ENCODE assay signal across 8 cellular contexts in the genomic region with DNA sequence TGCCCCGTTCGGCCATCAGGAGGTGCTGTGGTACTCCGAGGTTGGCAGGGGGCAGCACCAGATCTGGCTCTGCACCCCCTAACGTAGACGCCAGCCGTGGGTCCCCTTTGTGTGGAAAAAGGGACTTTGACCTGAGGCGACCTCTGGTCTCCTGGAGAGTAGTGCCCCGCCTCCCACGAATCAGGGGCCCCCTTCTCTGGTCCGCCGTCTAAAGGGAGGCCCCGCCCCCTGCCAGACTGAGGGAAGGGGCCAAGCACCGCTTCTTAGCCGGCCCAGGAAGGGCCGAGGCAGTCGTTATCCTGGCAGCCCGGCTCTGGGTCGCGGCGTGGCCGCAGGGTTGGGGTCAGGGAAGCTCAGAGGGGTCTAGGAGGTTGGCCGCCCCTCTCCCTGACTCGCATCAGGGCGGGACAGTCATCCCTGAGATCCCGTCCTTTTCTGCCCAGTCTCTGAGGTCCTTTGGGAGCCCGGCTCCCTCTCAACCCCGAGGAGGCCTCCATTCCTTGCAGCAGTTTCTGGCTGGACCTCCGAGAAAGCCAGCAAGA. TPM values are rescaled to one million over a fixed set of nuclear protein-coding genes. Genes with fewer than 3 reads are reported as not detected.
DNase-seq lines count a peak whose midpoint lies in the region; ATAC-seq and TF ChIP-seq lines count a peak whose summit lies in the region.

No MANE protein-coding gene starts in this region.

- CTCF ChIA-PET in CD8-positive, alpha-beta memory T cell (lab: Charles Lee) = interaction anchor here (1.4 to 2.0 kb wide), 6 partner anchors 10 to 29 kb away, joined by 3 to 9 read pairs (median 5); partner anchors contain the start of genes CYB561D2, HYAL3, NAA80 and NPRL2

- peak overlapping the region; percentile 88 for H3K27ac ChIP-seq in CD8-positive, alpha-beta memory T cell (ENCODE audit: low read depth, low read length)
- H3K27ac ChIP-seq in angular gyrus (ENCODE audit: low read depth, low read length) = peak overlapping the region; percentile 99
- H3K27ac ChIP-seq in thoracic aorta = peak overlapping the region; percentile 91 to 97

- peak overlapping the region; percentile 80 to 93 (median 87) for H3K4me3 Mint-ChIP-seq in CD8-positive, alpha-beta memory T cell

- no peaks in the 10 kb centered on the region for H3K27me3 ChIP-seq in CD8-positive, alpha-beta memory T cell (ENCODE audit: insufficient read depth, low read length, poor library complexity, severe bottlenecking)
- H3K27me3 ChIP-seq in thoracic aorta (replicated peaks; ENCODE audit: insufficient read depth) = no peaks in the 10 kb centered on the region

- peak; percentile 4 for ATAC-seq in HG02884 (IDR thresholded peaks at IDR 0.05; ENCODE audit: unreplicated experiment)
- peak; percentile 5 for ATAC-seq in left colon
- no peak for ATAC-seq in thoracic aorta (ENCODE audit: insufficient number of reproducible peaks, low FRiP score, low read depth)
- no peak for ATAC-seq in HG03135 (IDR thresholded peaks at IDR 0.05; ENCODE audit: unreplicated experiment)
- ATAC-seq in HG03378 (IDR thresholded peaks at IDR 0.05; ENCODE audit: unreplicated experiment) = no peak

- H3K4me1 Mint-ChIP-seq in CD8-positive, alpha-beta memory T cell = peaks cover 35 to 59% (median 44%) of the 10 kb centered on the region in 3 donors

- peak overlapping the region in 4 of 8 donors; percentile 23 to 98 (median 92) for H3K27ac Mint-ChIP-seq in CD8-positive, alpha-beta memory T cell

- intact Hi-C loops in left colon (cut with DNase I, micrococcal nuclease) = no loop called here

- H3K36me3 Mint-ChIP-seq in CD8-positive, alpha-beta memory T cell = peaks cover 0 to 20% (median 0%) of the 10 kb centered on the region in 3 donors

- H3K36me3 ChIP-seq in CD8-positive, alpha-beta memory T cell (ENCODE audit: insufficient read depth, low read length) = peaks cover 4% of the 10 kb centered on the region
- H3K36me3 ChIP-seq in thoracic aorta = peaks cover 10% of the 10 kb centered on the region

- peak overlapping the region; percentile 91 for H3K4me3 ChIP-seq in CD8-positive, alpha-beta memory T cell (ENCODE audit: low read length)
- peak overlapping the region; percentile 73 for H3K4me3 ChIP-seq in thoracic aorta

- H3K9me3 Mint-ChIP-seq in CD8-positive, alpha-beta memory T cell = no peaks in the 10 kb centered on the region

- H3K27me3 Mint-ChIP-seq in CD8-positive, alpha-beta memory T cell = peaks cover 0 to 1% of the 10 kb centered on the region in 2 donors

- peak; percentile 42 for TF ChIP-seq CTCF in thoracic aorta (IDR thresholded peaks at IDR 0.05)

- H3K4me1 ChIP-seq in CD8-positive, alpha-beta memory T cell (ENCODE audit: insufficient read depth, low read length) = peaks cover 28% of the 10 kb centered on the region
- peaks cover 28 to 48% of the 10 kb centered on the region in 2 donors for H3K4me1 ChIP-seq in thoracic aorta (ENCODE audit: control insufficient read depth in 1 of 2, low read depth in 2 of 2)

- no peak for DNase-seq in CD8-positive, alpha-beta memory T cell
- DNase-seq in left colon (no peak), thoracic aorta (ENCODE audit: low spot score) (no peak), dedifferentiated amniotic fluid mesenchymal stem cell (ENCODE audit: extremely low spot score) (no peak)

- POLR2A ChIA-PET in CD8-positive, alpha-beta memory T cell (lab: Charles Lee) = interaction anchor here (1.4 to 2.3 kb wide), 3 partner anchors 15 to 29 kb away, joined by 4 to 9 read pairs (median 4); partner anchors contain the start of genes CYB561D2, HYAL3, NAA80 and NPRL2

- no peaks in the 10 kb centered on the region for H3K9me3 ChIP-seq in CD8-positive, alpha-beta memory T cell (ENCODE audit: low read length)
- no peaks in the 10 kb centered on the region for H3K9me3 ChIP-seq in thoracic aorta

RNA-seq across cellular contexts. Expression of gene HYAL2, which starts 0.6 kb away (rescaled TPM):
- 10 to 100 TPM; 13.7 to 13.9 TPM for total RNA-seq in CD8-positive, alpha-beta memory T cell
- polyA plus RNA-seq in CD8-positive, alpha-beta memory T cell = 10.8 TPM
- total RNA-seq in left colon (10 to 100 TPM; 27.9 to 34.7 TPM), thoracic aorta (10 to 100 TPM; 86.5 to 87.5 TPM)

RNA-seq across cellular contexts. Expression of gene TUSC2, which starts 6.1 kb away (rescaled TPM):
- 10 to 100 TPM; 31.4 to 36.6 TPM for total RNA-seq in CD8-positive, alpha-beta memory T cell
- 52.9 TPM for polyA plus RNA-seq in CD8-positive, alpha-beta memory T cell
- total RNA-seq in left colon (10 to 100 TPM; 26.7 to 29.1 TPM), thoracic aorta (10 to 100 TPM; 12.6 to 19.4 TPM)

RNA-seq across cellular contexts. Expression of gene HYAL1, which starts 18.5 kb away (rescaled TPM):
- under 1 TPM in 1 of 2 experiments, not detected in 1; 0.13 TPM for total RNA-seq in CD8-positive, alpha-beta memory T cell
- 0.81 TPM for polyA plus RNA-seq in CD8-positive, alpha-beta memory T cell
- total RNA-seq in left colon = 10 to 100 TPM in 1 of 2 donors, 1 to 10 TPM in 1; 6.9 to 16.4 TPM
- 1 to 10 TPM; 5.8 to 6.1 TPM for total RNA-seq in thoracic aorta

RNA-seq across cellular contexts. Expression of gene RASSF1, which starts 18.7 kb away (rescaled TPM):
- 10 to 100 TPM; 70.8 to 71.9 TPM for total RNA-seq in CD8-positive, alpha-beta memory T cell
- 152 TPM for polyA plus RNA-seq in CD8-positive, alpha-beta memory T cell
- 10 to 100 TPM; 14.5 to 15.0 TPM for total RNA-seq in left colon
- 10 to 100 TPM; 45.2 to 72.2 TPM for total RNA-seq in thoracic aorta

RNA-seq across cellular contexts. Expression of gene HYAL3, which starts 22.7 kb away (rescaled TPM):
- total RNA-seq in CD8-positive, alpha-beta memory T cell = 1 to 10 TPM; 7.7 to 8.4 TPM
- 3.6 TPM for polyA plus RNA-seq in CD8-positive, alpha-beta memory T cell
- total RNA-seq in left colon (1 to 10 TPM; 2.2 to 2.8 TPM), thoracic aorta (1 to 10 TPM in 1 of 2 donors, under 1 TPM in 1; 0.35 to 1.4 TPM)

Comparison
In these comparisons a context has a peak if more than half of its experiments do, and no peak if none do; other contexts are left out.
1. ATAC-seq: peak in HG02884 (single experiment) and left colon (single experiment); none in thoracic aorta (single experiment), HG03135 (single experiment) and HG03378 (single experiment).
2. RNA of gene HYAL1, which starts 18.5 kb away (total RNA-seq): 6.9 to 16.4 TPM in left colon and 5.8 to 6.1 TPM in thoracic aorta; 0.13 TPM in CD8-positive, alpha-beta memory T cell; every median in the first group is over 4 times any median in the second.
3. Peak in every context shown above with its lines, with median percentiles within 50 percentile points of each other: H3K27ac ChIP-seq.